ENCODE assay signal across 2 cellular contexts in the genomic region with DNA sequence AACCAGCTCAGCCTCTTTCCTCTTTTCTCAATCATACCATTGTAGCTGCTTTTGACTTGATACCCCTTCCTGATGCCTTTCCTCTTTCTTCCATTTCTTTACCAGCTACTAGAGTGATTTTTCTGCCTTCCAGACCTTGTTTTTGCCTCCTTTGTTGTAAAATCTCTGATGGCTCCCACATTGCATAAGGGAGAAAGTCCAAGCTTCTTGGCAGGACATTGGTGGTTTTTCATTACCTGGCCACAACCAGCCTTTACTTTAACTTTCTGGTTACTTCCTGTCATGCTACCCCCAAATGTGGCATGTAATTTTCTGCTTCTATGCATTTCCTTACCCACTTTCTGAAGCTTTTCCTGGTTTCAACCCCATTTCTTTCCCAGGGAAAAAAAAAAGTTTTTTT.
A peak's percentile ranks its signal among the peaks of the same experiment; 100 is the strongest.
TF ChIP-seq lines count a peak whose summit lies in the region.

No MANE protein-coding gene starts in this region.

TF ChIP-seq in liver, 16 proteins besides CTCF, POLR2A, EP300 and RAD21 (continued from another document):
- TF ChIP-seq, protein P1, sequence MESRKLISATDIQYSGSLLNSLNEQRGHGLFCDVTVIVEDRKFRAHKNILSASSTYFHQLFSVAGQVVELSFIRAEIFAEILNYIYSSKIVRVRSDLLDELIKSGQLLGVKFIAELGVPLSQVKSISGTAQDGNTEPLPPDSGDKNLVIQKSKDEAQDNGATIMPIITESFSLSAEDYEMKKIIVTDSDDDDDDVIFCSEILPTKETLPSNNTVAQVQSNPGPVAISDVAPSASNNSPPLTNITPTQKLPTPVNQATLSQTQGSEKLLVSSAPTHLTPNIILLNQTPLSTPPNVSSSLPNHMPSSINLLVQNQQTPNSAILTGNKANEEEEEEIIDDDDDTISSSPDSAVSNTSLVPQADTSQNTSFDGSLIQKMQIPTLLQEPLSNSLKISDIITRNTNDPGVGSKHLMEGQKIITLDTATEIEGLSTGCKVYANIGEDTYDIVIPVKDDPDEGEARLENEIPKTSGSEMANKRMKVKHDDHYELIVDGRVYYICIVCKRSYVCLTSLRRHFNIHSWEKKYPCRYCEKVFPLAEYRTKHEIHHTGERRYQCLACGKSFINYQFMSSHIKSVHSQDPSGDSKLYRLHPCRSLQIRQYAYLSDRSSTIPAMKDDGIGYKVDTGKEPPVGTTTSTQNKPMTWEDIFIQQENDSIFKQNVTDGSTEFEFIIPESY (IDR thresholded peaks at IDR 0.05) = peak; percentile 45
- TF ChIP-seq GABPA (IDR thresholded peaks at IDR 0.05 in 1 of 2, conservative IDR thresholded peaks at IDR 0.05 in 1 of 2) (peak in 1 of 2 donors; percentile 35), EGR1 (IDR thresholded peaks at IDR 0.05; ENCODE audit: low read depth in 2 of 2) (no peak), FOXA1 (IDR thresholded peaks at IDR 0.05) (no peak), SP1 (IDR thresholded peaks at IDR 0.05) (peak; percentile 68), TAF1 (conservative IDR thresholded peaks at IDR 0.05) (no peak), YY1 (IDR thresholded peaks at IDR 0.05) (peak; percentile 87), RXRA (IDR thresholded peaks at IDR 0.05) (peak in 1 of 2 donors; percentile 47)
- TF ChIP-seq, protein P2, sequence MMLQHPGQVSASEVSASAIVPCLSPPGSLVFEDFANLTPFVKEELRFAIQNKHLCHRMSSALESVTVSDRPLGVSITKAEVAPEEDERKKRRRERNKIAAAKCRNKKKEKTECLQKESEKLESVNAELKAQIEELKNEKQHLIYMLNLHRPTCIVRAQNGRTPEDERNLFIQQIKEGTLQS (IDR thresholded peaks at IDR 0.05) = no peak
- TF ChIP-seq, protein P3, sequence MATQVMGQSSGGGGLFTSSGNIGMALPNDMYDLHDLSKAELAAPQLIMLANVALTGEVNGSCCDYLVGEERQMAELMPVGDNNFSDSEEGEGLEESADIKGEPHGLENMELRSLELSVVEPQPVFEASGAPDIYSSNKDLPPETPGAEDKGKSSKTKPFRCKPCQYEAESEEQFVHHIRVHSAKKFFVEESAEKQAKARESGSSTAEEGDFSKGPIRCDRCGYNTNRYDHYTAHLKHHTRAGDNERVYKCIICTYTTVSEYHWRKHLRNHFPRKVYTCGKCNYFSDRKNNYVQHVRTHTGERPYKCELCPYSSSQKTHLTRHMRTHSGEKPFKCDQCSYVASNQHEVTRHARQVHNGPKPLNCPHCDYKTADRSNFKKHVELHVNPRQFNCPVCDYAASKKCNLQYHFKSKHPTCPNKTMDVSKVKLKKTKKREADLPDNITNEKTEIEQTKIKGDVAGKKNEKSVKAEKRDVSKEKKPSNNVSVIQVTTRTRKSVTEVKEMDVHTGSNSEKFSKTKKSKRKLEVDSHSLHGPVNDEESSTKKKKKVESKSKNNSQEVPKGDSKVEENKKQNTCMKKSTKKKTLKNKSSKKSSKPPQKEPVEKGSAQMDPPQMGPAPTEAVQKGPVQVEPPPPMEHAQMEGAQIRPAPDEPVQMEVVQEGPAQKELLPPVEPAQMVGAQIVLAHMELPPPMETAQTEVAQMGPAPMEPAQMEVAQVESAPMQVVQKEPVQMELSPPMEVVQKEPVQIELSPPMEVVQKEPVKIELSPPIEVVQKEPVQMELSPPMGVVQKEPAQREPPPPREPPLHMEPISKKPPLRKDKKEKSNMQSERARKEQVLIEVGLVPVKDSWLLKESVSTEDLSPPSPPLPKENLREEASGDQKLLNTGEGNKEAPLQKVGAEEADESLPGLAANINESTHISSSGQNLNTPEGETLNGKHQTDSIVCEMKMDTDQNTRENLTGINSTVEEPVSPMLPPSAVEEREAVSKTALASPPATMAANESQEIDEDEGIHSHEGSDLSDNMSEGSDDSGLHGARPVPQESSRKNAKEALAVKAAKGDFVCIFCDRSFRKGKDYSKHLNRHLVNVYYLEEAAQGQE (IDR thresholded peaks at IDR 0.05) = peak; percentile 17

TF ChIP-seq in HepG2, 621 proteins besides CTCF, POLR2A, EP300 and RAD21 (continued from another document):
- TF ChIP-seq, protein P4, sequence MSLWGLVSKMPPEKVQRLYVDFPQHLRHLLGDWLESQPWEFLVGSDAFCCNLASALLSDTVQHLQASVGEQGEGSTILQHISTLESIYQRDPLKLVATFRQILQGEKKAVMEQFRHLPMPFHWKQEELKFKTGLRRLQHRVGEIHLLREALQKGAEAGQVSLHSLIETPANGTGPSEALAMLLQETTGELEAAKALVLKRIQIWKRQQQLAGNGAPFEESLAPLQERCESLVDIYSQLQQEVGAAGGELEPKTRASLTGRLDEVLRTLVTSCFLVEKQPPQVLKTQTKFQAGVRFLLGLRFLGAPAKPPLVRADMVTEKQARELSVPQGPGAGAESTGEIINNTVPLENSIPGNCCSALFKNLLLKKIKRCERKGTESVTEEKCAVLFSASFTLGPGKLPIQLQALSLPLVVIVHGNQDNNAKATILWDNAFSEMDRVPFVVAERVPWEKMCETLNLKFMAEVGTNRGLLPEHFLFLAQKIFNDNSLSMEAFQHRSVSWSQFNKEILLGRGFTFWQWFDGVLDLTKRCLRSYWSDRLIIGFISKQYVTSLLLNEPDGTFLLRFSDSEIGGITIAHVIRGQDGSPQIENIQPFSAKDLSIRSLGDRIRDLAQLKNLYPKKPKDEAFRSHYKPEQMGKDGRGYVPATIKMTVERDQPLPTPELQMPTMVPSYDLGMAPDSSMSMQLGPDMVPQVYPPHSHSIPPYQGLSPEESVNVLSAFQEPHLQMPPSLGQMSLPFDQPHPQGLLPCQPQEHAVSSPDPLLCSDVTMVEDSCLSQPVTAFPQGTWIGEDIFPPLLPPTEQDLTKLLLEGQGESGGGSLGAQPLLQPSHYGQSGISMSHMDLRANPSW (CRISPR knock-in tag; IDR thresholded peaks at IDR 0.05; ENCODE audit: borderline replicate concordance) = no peak
- TF ChIP-seq MZF1 (CRISPR knock-in tag; IDR thresholded peaks at IDR 0.05; ENCODE audit: borderline replicate concordance) (no peak), ZNF7 (CRISPR knock-in tag; IDR thresholded peaks at IDR 0.05) (no peak), TMF1 (CRISPR knock-in tag; IDR thresholded peaks at IDR 0.05; ENCODE audit: low read depth) (no peak)
- TF ChIP-seq, protein P5, sequence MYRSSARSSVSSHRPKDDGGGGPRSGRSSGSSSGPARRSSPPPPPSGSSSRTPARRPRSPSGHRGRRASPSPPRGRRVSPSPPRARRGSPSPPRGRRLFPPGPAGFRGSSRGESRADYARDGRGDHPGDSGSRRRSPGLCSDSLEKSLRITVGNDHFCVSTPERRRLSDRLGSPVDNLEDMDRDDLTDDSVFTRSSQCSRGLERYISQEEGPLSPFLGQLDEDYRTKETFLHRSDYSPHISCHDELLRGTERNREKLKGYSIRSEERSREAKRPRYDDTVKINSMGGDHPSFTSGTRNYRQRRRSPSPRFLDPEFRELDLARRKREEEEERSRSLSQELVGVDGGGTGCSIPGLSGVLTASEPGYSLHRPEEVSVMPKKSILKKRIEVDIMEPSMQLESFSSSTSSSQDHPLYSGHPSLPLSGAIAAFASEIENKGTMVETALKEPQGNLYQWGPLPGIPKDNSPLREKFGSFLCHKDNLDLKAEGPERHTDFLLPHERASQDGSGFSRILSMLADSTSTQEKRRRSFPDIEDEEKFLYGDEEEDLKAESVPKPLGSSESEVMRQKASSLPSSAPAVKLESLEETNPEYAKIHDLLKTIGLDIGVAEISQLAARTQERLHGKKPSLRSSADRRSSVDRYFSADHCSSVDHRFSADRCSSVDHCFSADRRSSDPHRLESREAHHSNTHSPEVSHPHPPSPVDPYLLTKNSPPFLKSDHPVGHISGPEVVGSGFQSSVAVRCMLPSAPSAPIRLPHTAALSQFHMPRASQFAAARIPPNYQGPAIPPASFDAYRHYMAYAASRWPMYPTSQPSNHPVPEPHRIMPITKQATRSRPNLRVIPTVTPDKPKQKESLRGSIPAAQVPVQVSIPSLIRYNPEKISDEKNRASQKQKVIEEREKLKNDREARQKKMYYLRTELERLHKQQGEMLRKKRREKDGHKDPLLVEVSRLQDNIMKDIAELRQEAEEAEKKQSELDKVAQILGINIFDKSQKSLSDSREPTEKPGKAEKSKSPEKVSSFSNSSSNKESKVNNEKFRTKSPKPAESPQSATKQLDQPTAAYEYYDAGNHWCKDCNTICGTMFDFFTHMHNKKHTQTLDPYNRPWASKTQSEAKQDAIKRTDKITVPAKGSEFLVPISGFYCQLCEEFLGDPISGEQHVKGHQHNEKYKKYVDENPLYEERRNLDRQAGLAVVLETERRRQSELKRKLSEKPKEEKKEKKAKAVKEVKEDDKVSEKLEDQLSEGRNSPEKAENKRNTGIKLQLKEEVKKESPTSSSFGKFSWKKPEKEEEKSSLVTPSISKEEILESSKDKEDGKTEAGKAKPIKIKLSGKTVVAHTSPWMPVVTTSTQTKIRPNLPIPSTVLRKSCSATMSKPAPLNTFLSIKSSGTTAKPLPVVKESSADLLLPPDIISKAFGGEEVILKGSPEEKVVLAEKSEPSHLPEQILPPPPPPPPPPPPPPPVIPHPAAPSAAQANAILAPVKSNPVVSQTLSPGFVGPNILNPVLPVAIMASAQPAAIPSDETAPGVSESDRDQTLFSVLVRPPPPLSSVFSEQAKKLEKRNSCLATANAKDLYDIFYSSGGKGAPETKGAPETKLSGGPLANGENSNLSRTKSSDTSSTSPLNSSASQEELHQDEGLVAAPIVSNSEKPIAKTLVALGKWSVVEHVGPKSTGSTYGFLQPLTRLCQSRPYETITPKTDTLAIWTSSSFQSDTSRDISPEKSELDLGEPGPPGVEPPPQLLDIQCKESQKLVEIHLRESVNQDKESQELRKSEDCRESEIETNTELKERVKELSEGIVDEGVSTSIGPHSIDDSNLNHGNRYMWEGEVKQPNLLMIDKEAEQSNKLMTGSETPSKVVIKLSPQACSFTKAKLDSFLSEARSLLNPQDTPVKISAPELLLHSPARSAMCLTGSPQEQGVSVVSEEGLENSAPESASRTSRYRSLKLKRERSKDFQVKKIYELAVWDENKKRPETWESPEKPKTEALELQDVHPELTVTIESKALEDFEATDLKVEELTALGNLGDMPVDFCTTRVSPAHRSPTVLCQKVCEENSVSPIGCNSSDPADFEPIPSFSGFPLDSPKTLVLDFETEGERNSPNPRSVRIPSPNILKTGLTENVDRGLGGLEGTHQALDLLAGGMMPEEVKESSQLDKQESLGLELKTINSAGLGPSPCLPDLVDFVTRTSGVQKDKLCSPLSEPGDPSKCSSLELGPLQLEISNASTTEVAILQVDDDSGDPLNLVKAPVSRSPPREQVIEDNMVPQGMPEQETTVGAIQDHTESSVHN (CRISPR knock-in tag; IDR thresholded peaks at IDR 0.05) = no peak
TF ChIP-seq in HepG2: peak in this region for 0.
